In the genomic region with DNA sequence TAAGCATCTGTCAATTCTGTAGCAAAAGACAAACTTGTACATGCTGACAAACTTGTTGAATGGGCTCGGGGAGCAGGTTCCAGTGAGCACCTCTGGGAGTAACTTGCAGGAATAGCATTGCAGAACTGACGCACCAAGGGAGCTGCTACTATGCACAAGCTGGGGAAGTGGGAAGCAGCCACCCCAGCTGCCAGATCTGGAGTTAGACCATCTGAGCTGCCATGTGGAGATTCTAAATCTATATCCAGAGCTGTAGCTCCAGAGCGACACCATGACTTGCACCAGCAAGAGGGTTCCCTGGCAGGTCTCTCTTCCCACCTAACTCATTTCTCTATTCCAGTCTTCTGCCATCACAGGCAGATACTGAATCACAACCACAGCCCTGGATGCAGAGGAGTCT, we compare ENCODE assay signal across 29 cellular contexts.
"Had no signal": no experiment of that assay in that cellular context is flagged by ENCODE, and none has a peak within 500 bp of the region (broad histone marks: within the 10 kb centered on the region; RNA-seq: fewer than 3 reads in every experiment).

No MANE protein-coding gene starts in this region.

- DNase-seq: kidney; left colon; left lung; lower lobe of right lung; mammary epithelial cell; mesenchymal stem cell; naive B cell; natural killer cell; nephron progenitor cell; ovary; retina; right cardiac atrium; stimulated activated CD4-positive, alpha-beta T cell treated with anti-CD3 and anti-CD28 coated beads, Interleukin-12 subunit alpha, Interleukin-12 subunit beta, amount 100 ng/mL, for 4 hours; stimulated activated CD4-positive, alpha-beta T cell treated with anti-CD3 and anti-CD28 coated beads, Interleukin-15, amount 100 ng/mL, for 24 hours; stimulated activated CD4-positive, alpha-beta T cell treated with anti-CD3 and anti-CD28 coated beads, Interleukin-2, amount 100 ng/mL, for 24 hours; stimulated activated CD4-positive, alpha-beta T cell treated with anti-CD3 and anti-CD28 coated beads, Interleukin-4, amount 100 ng/mL, for 1 hour; stimulated activated naive B cell treated with anti-CD40 and anti-IgM and Interleukin-4, amounts not matched to agents 10 μg/mL and 1 μg/mL and 100 μg/mL, for 72 hours; stimulated activated naive CD8-positive, alpha-beta T cell treated with anti-CD3 and anti-CD28 coated beads, Interleukin-15, Interleukin-2, amounts not matched to agents 100 U/mL and 50 U/mL, for 24 hours; stomach; tibial artery; uterus had no signal

- H3K4me1 Mint-ChIP-seq: naive B cell, natural killer cell had no signal

- H3K4me3 Mint-ChIP-seq: naive B cell; natural killer cell; nephron progenitor cell; neural progenitor cell; stimulated activated naive B cell treated with anti-CD40 and anti-IgM and Interleukin-4, amounts not matched to agents 10 μg/mL and 1 μg/mL and 100 μg/mL, for 72 hours; type B pancreatic cell had no signal

- H3K9me3 Mint-ChIP-seq: natural killer cell, nephron progenitor cell, neural progenitor cell, type B pancreatic cell had no signal

- H3K27ac Mint-ChIP-seq: naive B cell; natural killer cell; nephron progenitor cell; neural progenitor cell; stimulated activated naive B cell treated with anti-CD40 and anti-IgM and Interleukin-4, amounts not matched to agents 10 μg/mL and 1 μg/mL and 100 μg/mL, for 72 hours; type B pancreatic cell had no signal

- H3K4me3 ChIP-seq: left lung, lower lobe of right lung, neural progenitor cell, ovary, prostate gland, skin epidermis, stomach, suprapubic skin, thoracic aorta, tibial artery, uterus had no signal

- ATAC-seq: left colon; left lung; lower lobe of right lung; natural killer cell; right cardiac atrium; sciatic nerve; stimulated activated naive B cell treated with anti-CD40 and anti-IgM and Interleukin-4, amounts not matched to agents 10 μg/mL and 1 μg/mL and 100 μg/mL, for 72 hours; stimulated activated naive CD8-positive, alpha-beta T cell treated with anti-CD3 and anti-CD28 coated beads, Interleukin-15, Interleukin-2, amounts not matched to agents 100 U/mL and 50 U/mL, for 24 hours had no signal

- H3K27me3 ChIP-seq: ovary, tibial artery, uterus had no signal

- H3K27ac ChIP-seq: left lung, lower lobe of right lung, neural progenitor cell, neutrophil, ovary, prostate gland, skin epidermis, stomach, suprapubic skin, thoracic aorta, tibial artery, uterus had no signal

- H3K36me3 Mint-ChIP-seq: naive B cell; natural killer cell; neural progenitor cell; stimulated activated naive B cell treated with anti-CD40 and anti-IgM and Interleukin-4, amounts not matched to agents 10 μg/mL and 1 μg/mL and 100 μg/mL, for 72 hours; type B pancreatic cell had no signal
